ENCODE assay signal across 26 cellular contexts in genomic region chr14:51079085-51079484, GRCh38. TPM values are rescaled to one million over a fixed set of nuclear protein-coding genes. Genes with fewer than 3 reads are reported as not detected.
DNase-seq lines count a peak whose midpoint lies in the region; ATAC-seq, FAIRE-seq and TF ChIP-seq lines count a peak whose summit lies in the region.
"Had no signal": no experiment of that assay in that cellular context is flagged by ENCODE, and none has a peak within 500 bp of the region (broad histone marks: within the 10 kb centered on the region; RNA-seq: fewer than 3 reads in every experiment).

No MANE protein-coding gene starts in this region.

- H3K36me3 Mint-ChIP-seq in CD4-positive, alpha-beta memory T cell = no peaks in the 10 kb centered on the region
- H3K36me3 Mint-ChIP-seq in activated naive CD8-positive, alpha-beta T cell treated with anti-CD3 and anti-CD28 coated beads for 36 hours = no peaks in the 10 kb centered on the region
- H3K36me3 Mint-ChIP-seq: naive B cell had no signal

- peaks cover 47% of the 10 kb centered on the region for H3K4me1 ChIP-seq in A549
- H3K4me1 ChIP-seq in CD4-positive, alpha-beta memory T cell (ENCODE audit: insufficient read depth, low read length) = no peaks in the 10 kb centered on the region
- H3K4me1 ChIP-seq: upper lobe of right lung had no signal

- peak overlapping the region; percentile 66; the same call in 2 of the 3 replicates for H3K4me2 ChIP-seq in A549
- H3K4me2 ChIP-seq: KMS-11, smooth muscle cell had no signal

- peaks cover 8 to 13% of the 10 kb centered on the region in 2 donors for H3K27me3 Mint-ChIP-seq in CD4-positive, alpha-beta memory T cell
- no peaks in the 10 kb centered on the region for H3K27me3 Mint-ChIP-seq in activated naive CD8-positive, alpha-beta T cell treated with anti-CD3 and anti-CD28 coated beads for 36 hours

- H3K4me1 Mint-ChIP-seq in CD4-positive, alpha-beta memory T cell = no peaks in the 10 kb centered on the region
- peaks cover 3% of the 10 kb centered on the region for H3K4me1 Mint-ChIP-seq in activated naive CD8-positive, alpha-beta T cell treated with anti-CD3 and anti-CD28 coated beads for 36 hours
- H3K4me1 Mint-ChIP-seq: B cell, naive B cell had no signal

- no peak for TF ChIP-seq RAD21 in A549 (conservative IDR thresholded peaks at IDR 0.05 in 1 of 2, IDR thresholded peaks at IDR 0.05 in 1 of 2)

- peaks cover 0 to 1% (median 0%) of the 10 kb centered on the region in 8 donors for H3K9me3 Mint-ChIP-seq in CD4-positive, alpha-beta memory T cell
- H3K9me3 Mint-ChIP-seq in activated naive CD8-positive, alpha-beta T cell treated with anti-CD3 and anti-CD28 coated beads for 36 hours = no peaks in the 10 kb centered on the region
- H3K9me3 Mint-ChIP-seq: naive B cell had no signal

- no peaks in the 10 kb centered on the region for H3K9me3 ChIP-seq in A549
- no peaks in the 10 kb centered on the region for H3K9me3 ChIP-seq in CD4-positive, alpha-beta memory T cell (ENCODE audit: control insufficient read depth in 1 of 2, low read length in 2 of 2)
- H3K9me3 ChIP-seq: adrenal gland, heart right ventricle, upper lobe of right lung had no signal

- FAIRE-seq in A549 (lab: Jason Lieb, UNC) = no peak
- FAIRE-seq: GM18507, HTR-8/SVneo had no signal

- H3K27ac Mint-ChIP-seq in CD4-positive, alpha-beta memory T cell = no peak overlapping the region
- H3K27ac Mint-ChIP-seq in activated naive CD8-positive, alpha-beta T cell treated with anti-CD3 and anti-CD28 coated beads for 36 hours = no peak overlapping the region
- H3K27ac Mint-ChIP-seq: B cell, naive B cell had no signal

- no peak overlapping the region; a peak in 1 of 6 replicates for H3K27ac ChIP-seq in A549
- H3K27ac ChIP-seq in CD4-positive, alpha-beta memory T cell (ENCODE audit: low read depth, low read length) = no peak overlapping the region
- H3K27ac ChIP-seq: foreskin keratinocyte, KMS-11, upper lobe of right lung had no signal

- TF ChIP-seq EP300 in A549 (IDR thresholded peaks at IDR 0.05) = no peak

- no peak for DNase-seq in A549 (ENCODE audit: low read depth in 1 of 2, low spot score in 1 of 2)
- DNase-seq in NCI-H1048 (lab: John Stamatoyannopoulos, UW) = peak; percentile 54
- DNase-seq in amniotic epithelial cell (ENCODE audit: low read depth) = peak; percentile 48
- DNase-seq in fibroblast of mammary gland (ENCODE audit: low read depth) = peak; percentile 77
- no peak for DNase-seq in CD4-positive, alpha-beta memory T cell
- no peak for DNase-seq in midbrain (lab: John Stamatoyannopoulos, UW)
- DNase-seq in activated naive CD8-positive, alpha-beta T cell treated with anti-CD3 and anti-CD28 coated beads for 36 hours = no peak
- DNase-seq: activated CD4-positive, alpha-beta T cell treated with anti-CD3 and anti-CD28 coated beads, Interleukin-2, amount 50 U/mL, for 48 hours; activated gamma-delta T cell; adrenal gland; DMS79 treated with DMSO at 0.1 percent for 48 hours; GOT3; heart right ventricle; naive B cell; NCI-H1930; NCI-H526 treated with DMSO at 0.1 percent for 48 hours; nucleus accumbens; stimulated activated CD4-positive, alpha-beta T cell treated with anti-CD3 and anti-CD28 coated beads, Interleukin-2, amount 100 ng/mL, for 24 hours; upper lobe of right lung had no signal

- WGBS in A549 (ENCODE audit: missing lambda C conversion rate) = 84% methylated on average over 1 of the region's 1 CpG

- no peaks in the 10 kb centered on the region for H3K36me3 ChIP-seq in CD4-positive, alpha-beta memory T cell (ENCODE audit: insufficient read depth, low read length)
- H3K36me3 ChIP-seq: adrenal gland, heart right ventricle, upper lobe of right lung had no signal

- intact Hi-C loops in CD4-positive, alpha-beta memory T cell (cut with micrococcal nuclease) = no loop called here

- no peaks in the 10 kb centered on the region for H3K27me3 ChIP-seq in CD4-positive, alpha-beta memory T cell (ENCODE audit: insufficient read depth, low read length)
- H3K27me3 ChIP-seq: adrenal gland, heart right ventricle, upper lobe of right lung had no signal

- H3K4me3 ChIP-seq in A549 (no peak overlapping the region), fibroblast of mammary gland (ENCODE audit: control insufficient read depth, low read depth, low read length) (no peak overlapping the region)
- no peak overlapping the region for H3K4me3 ChIP-seq in CD4-positive, alpha-beta memory T cell (ENCODE audit: low read length in 2 of 2)
- H3K4me3 ChIP-seq: adrenal gland, heart right ventricle, smooth muscle cell, upper lobe of right lung had no signal

- H3K4me3 Mint-ChIP-seq in CD4-positive, alpha-beta memory T cell = no peak overlapping the region
- H3K4me3 Mint-ChIP-seq in activated naive CD8-positive, alpha-beta T cell treated with anti-CD3 and anti-CD28 coated beads for 36 hours = no peak overlapping the region
- H3K4me3 Mint-ChIP-seq: B cell, naive B cell had no signal

- TF ChIP-seq CTCF in A549 (IDR thresholded peaks at IDR 0.05) (no peak), fibroblast of mammary gland (conservative IDR thresholded peaks at IDR 0.05; ENCODE audit: control insufficient read depth, insufficient read depth, low read depth, low read length) (no peak)

- TF ChIP-seq POLR2A in A549 (IDR thresholded peaks at IDR 0.05; ENCODE audit: low read length) = no peak

- ATAC-seq in A549 (no peak), SK-N-SH treated with all-trans-retinoic acid at 6 μM for 48 hours (no peak)
- ATAC-seq: foreskin keratinocyte, upper lobe of right lung had no signal

- CTCF ChIA-PET in A549 (lab: Yijun Ruan, JAX) = interaction anchor here (1.2 kb wide), 1 partner anchor 14 kb away, joined by 3 read pairs; no protein-coding TSS in a partner anchor
- CTCF ChIA-PET in CD4-positive, alpha-beta memory T cell (lab: Charles Lee; ENCODE audit: partially characterized antibody) = no interaction called here

- POLR2A ChIA-PET in A549 (lab: Yijun Ruan, JAX) = no interaction called here
- POLR2A ChIA-PET in CD4-positive, alpha-beta memory T cell (lab: Charles Lee; ENCODE audit: partially characterized antibody) = no interaction called here

TF ChIP-seq in A549, 52 proteins besides CTCF, POLR2A, EP300 and RAD21 (continues in another document):
- no peak for TF ChIP-seq REST (IDR thresholded peaks at IDR 0.05)
- no peak for TF ChIP-seq KDM5A (IDR thresholded peaks at IDR 0.05)

TF ChIP-seq in SK-N-SH treated with all-trans-retinoic acid at 6 μM for 48 hours, 23 proteins besides CTCF, POLR2A, EP300 and RAD21 (continues in another document):
- TF ChIP-seq TOX (CRISPR knock-in tag; IDR thresholded peaks at IDR 0.05; ENCODE audit: borderline replicate concordance) = no peak
- no peak for TF ChIP-seq ZNF8 (CRISPR knock-in tag; IDR thresholded peaks at IDR 0.05)
- TF ChIP-seq CSDC2 (CRISPR knock-in tag; IDR thresholded peaks at IDR 0.05) = no peak
- no peak for TF ChIP-seq CREB5 (CRISPR knock-in tag; IDR thresholded peaks at IDR 0.05; ENCODE audit: low read depth)
- TF ChIP-seq ZNF70 (CRISPR knock-in tag; IDR thresholded peaks at IDR 0.05) = no peak
- no peak for TF ChIP-seq SNAI2 (CRISPR knock-in tag; IDR thresholded peaks at IDR 0.05)
- no peak for TF ChIP-seq RARB (CRISPR knock-in tag; IDR thresholded peaks at IDR 0.05)
- no peak for TF ChIP-seq ZFP3 (CRISPR knock-in tag; IDR thresholded peaks at IDR 0.05)
- TF ChIP-seq PPARA (CRISPR knock-in tag; IDR thresholded peaks at IDR 0.05; ENCODE audit: borderline replicate concordance) = no peak
- TF ChIP-seq ESRRG (CRISPR knock-in tag; IDR thresholded peaks at IDR 0.05) = no peak
- TF ChIP-seq TCF4 (CRISPR knock-in tag; IDR thresholded peaks at IDR 0.05; ENCODE audit: borderline replicate concordance) = no peak
- TF ChIP-seq PATZ1 (CRISPR knock-in tag; IDR thresholded peaks at IDR 0.05; ENCODE audit: borderline replicate concordance) = no peak
- TF ChIP-seq BACH2 (CRISPR knock-in tag; IDR thresholded peaks at IDR 0.05; ENCODE audit: borderline replicate concordance) = no peak

RNA-seq across cellular contexts. Expression of gene TRIM9, which starts 15.8 kb away (rescaled TPM):
- 21.2 and 24.6 TPM in 2 replicates for polyA plus RNA-seq in A549 (2011; rRNA removed)
- polyA plus RNA-seq in A549 (2012; cell fraction: cytosol; rRNA removed) = 6.6 and 7.6 TPM in 2 replicates
- 40.9 and 49.2 TPM in 2 replicates for polyA plus RNA-seq in A549 (2012; cell fraction: nucleus; rRNA removed)
- 4.8 to 5.7 TPM (median 5.4 TPM) in 3 replicates for polyA plus RNA-seq in A549 (2017; fragmentation: RNase III; extraction: RNeasy Plus Mini Kit Qiagen cat#74134 plus additional on column Dnase treatment)
- polyA minus RNA-seq in A549 (2011; rRNA and poly(A)+ RNA removed) = 46.2 and 46.9 TPM in 2 replicates
- total RNA-seq in CD4-positive, alpha-beta memory T cell = under 1 TPM; 0.44 to 0.55 TPM
- under 1 TPM in 1 of 2 donors, not detected in 1; 0.05 TPM for polyA plus RNA-seq in CD4-positive, alpha-beta memory T cell
- total RNA-seq in activated naive CD8-positive, alpha-beta T cell treated with anti-CD3 and anti-CD28 coated beads for 36 hours = 1 to 10 TPM; 6.1 to 6.2 TPM

Comparison
In these comparisons a context has a peak if more than half of its experiments do, and no peak if none do; other contexts are left out.
1. DNase-seq: peak in NCI-H1048 (single experiment), amniotic epithelial cell (single experiment) and fibroblast of mammary gland (single experiment); none in A549 (0 of 2), CD4-positive, alpha-beta memory T cell (0 of 5), midbrain (single experiment) and activated naive CD8-positive, alpha-beta T cell treated with anti-CD3 and anti-CD28 coated beads for 36 hours (single experiment).
2. RNA of gene TRIM9, which starts 15.8 kb away (total RNA-seq): 6.1 to 6.2 TPM in activated naive CD8-positive, alpha-beta T cell treated with anti-CD3 and anti-CD28 coated beads for 36 hours; 0.44 to 0.55 TPM in CD4-positive, alpha-beta memory T cell; every median in the first group is over 4 times any median in the second.